In genomic region chr9:37997636-37998374, GRCh38 we compare ENCODE assay signal across 11 cellular contexts.
DNase-seq lines count a peak whose midpoint lies in the region; ATAC-seq and TF ChIP-seq lines count a peak whose summit lies in the region.
"Had no signal": no experiment of that assay in that cellular context is flagged by ENCODE, and none has a peak within 500 bp of the region (broad histone marks: within the 10 kb centered on the region; RNA-seq: fewer than 3 reads in every experiment).

No MANE protein-coding gene starts in this region.

- H3K27ac ChIP-seq in cingulate gyrus (ENCODE audit: low read depth, low read length), result peak overlapping the region; percentile 98
- H3K27ac ChIP-seq in substantia nigra (ENCODE audit: low read depth, low read length, poor library complexity, severe bottlenecking), result peak overlapping the region; percentile 99
- H3K27ac ChIP-seq in gastrocnemius medialis, result no peak overlapping the region
- H3K27ac ChIP-seq: testis had no signal

- H3K4me3 ChIP-seq in NT2/D1 (ENCODE audit: insufficient read length, low read depth), result no peak overlapping the region
- H3K4me3 ChIP-seq in gastrocnemius medialis, result no peak overlapping the region
- H3K4me3 ChIP-seq: testis had no signal

- H3K9me3 ChIP-seq in NT2/D1 (ENCODE audit: insufficient read depth, low read length) (no peaks in the 10 kb centered on the region), gastrocnemius medialis (no peaks in the 10 kb centered on the region)
- H3K9me3 ChIP-seq: testis had no signal

- in situ Hi-C loops in gastrocnemius medialis (cut with MboI; ENCODE audit: low sequenced_read_pairs in 4 of 4), result no loop called here

- intact Hi-C loops in left colon (cut with DNase I, micrococcal nuclease), result no loop called here
- intact Hi-C loops in gastrocnemius medialis (cut with DNase I; ENCODE audit: low total_unique reads), result no loop called here

- DNase-seq in NT2/D1 (ENCODE audit: low read depth, low spot score), result no peak
- DNase-seq in left colon, result peak; percentile 18 to 50
- DNase-seq in substantia nigra (lab: John Stamatoyannopoulos, UW), result peak in 35 of 49 donors; percentile 22 to 79 (median 51)
- DNase-seq in AG20443 (ENCODE audit: low spot score), result no peak
- no peak for DNase-seq in gastrocnemius medialis
- DNase-seq: activated naive CD8-positive, alpha-beta T cell treated with anti-CD3 and anti-CD28 coated beads, Interleukin-2, amount 10 ng/mL, durations not matched to agents 7 days and 5 days; mesendoderm; NCI-H2227 treated with DMSO at 0.1 percent for 48 hours; testis had no signal

- no peak for TF ChIP-seq CTCF in gastrocnemius medialis (IDR thresholded peaks at IDR 0.05 in 4 of 5, conservative IDR thresholded peaks at IDR 0.05 in 1 of 5)

- H3K36me3 ChIP-seq in NT2/D1 (ENCODE audit: insufficient read depth, insufficient read length, low read length) (peaks cover 91% of the 10 kb centered on the region), gastrocnemius medialis (no peaks in the 10 kb centered on the region)

- H3K4me1 ChIP-seq in NT2/D1 (ENCODE audit: insufficient read depth, insufficient read length), result peaks cover 17% of the 10 kb centered on the region
- H3K4me1 ChIP-seq in gastrocnemius medialis, result peaks cover 19 to 27% of the 10 kb centered on the region in 2 donors
- H3K4me1 ChIP-seq: testis had no signal

- ATAC-seq in left colon (peak; percentile 18), HG03378 (IDR thresholded peaks at IDR 0.05; ENCODE audit: unreplicated experiment) (no peak), gastrocnemius medialis (no peak)

- H3K9ac ChIP-seq in NT2/D1 (ENCODE audit: insufficient read length, low read depth), result peak overlapping the region; percentile 34

- TF ChIP-seq POLR2A in gastrocnemius medialis (IDR thresholded peaks at IDR 0.05), result no peak

- no peaks in the 10 kb centered on the region for H3K27me3 ChIP-seq in NT2/D1 (ENCODE audit: insufficient read depth, insufficient read length)
- H3K27me3 ChIP-seq in gastrocnemius medialis, result no peaks in the 10 kb centered on the region
- H3K27me3 ChIP-seq: testis had no signal

Comparison
In these comparisons a context has a peak if more than half of its experiments do, and no peak if none do; other contexts are left out.
1. DNase-seq: peak in left colon (2 of 2) and substantia nigra (35 of 49); none in NT2/D1 (single experiment), AG20443 (single experiment) and gastrocnemius medialis (0 of 2).
2. H3K27ac ChIP-seq: peak in cingulate gyrus (single experiment) and substantia nigra (single experiment); none in gastrocnemius medialis (0 of 4).